ENCODE assay signal across 3 cellular contexts in the genomic region with DNA sequence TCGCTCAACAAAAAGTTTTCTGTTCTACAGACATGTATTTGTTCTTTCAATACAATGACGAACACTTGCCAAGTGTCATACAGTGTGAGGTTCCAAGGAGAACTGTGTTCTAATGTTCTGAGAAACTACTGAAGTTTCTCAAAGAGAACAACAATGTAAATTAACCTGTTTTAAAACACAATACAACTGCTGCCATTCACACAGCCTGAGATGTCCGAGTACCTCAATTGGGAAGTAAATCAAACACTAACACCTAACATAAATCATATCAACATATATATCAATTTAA.
TF ChIP-seq lines count a peak whose summit lies in the region.

No MANE protein-coding gene starts in this region.

TF ChIP-seq in SK-N-SH, 30 proteins besides CTCF, POLR2A, EP300 and RAD21:
- no peak for TF ChIP-seq JUND (IDR thresholded peaks at IDR 0.05)
- no peak for TF ChIP-seq NRF1 (IDR thresholded peaks at IDR 0.05; ENCODE audit: low read depth, low read length)
- no peak for TF ChIP-seq POLR2AphosphoS5 (IDR thresholded peaks at IDR 0.05; ENCODE audit: low read depth, low read length)
- TF ChIP-seq FOSL2 (IDR thresholded peaks at IDR 0.05; ENCODE audit: borderline replicate concordance, low read depth): no peak
- TF ChIP-seq CHD2 (IDR thresholded peaks at IDR 0.05; ENCODE audit: low read length, partially characterized antibody): no peak
- no peak for TF ChIP-seq TAF1 (IDR thresholded peaks at IDR 0.05; ENCODE audit: borderline replicate concordance, low read depth, low read length)
- no peak for TF ChIP-seq RXRA (IDR thresholded peaks at IDR 0.05; ENCODE audit: borderline replicate concordance, low read depth)
- TF ChIP-seq GABPA (IDR thresholded peaks at IDR 0.05; ENCODE audit: low read depth): no peak

TF ChIP-seq in SK-N-SH treated with all-trans-retinoic acid at 6 μM for 48 hours, 23 proteins besides CTCF, POLR2A, EP300 and RAD21:
- TF ChIP-seq OSR1 (CRISPR knock-in tag; IDR thresholded peaks at IDR 0.05) (no peak), BACH2 (CRISPR knock-in tag; IDR thresholded peaks at IDR 0.05; ENCODE audit: borderline replicate concordance) (no peak), ZFP3 (CRISPR knock-in tag; IDR thresholded peaks at IDR 0.05) (no peak), ZC3H10 (CRISPR knock-in tag; IDR thresholded peaks at IDR 0.05) (no peak), GLIS3 (CRISPR knock-in tag; IDR thresholded peaks at IDR 0.05) (no peak), TOX (CRISPR knock-in tag; IDR thresholded peaks at IDR 0.05; ENCODE audit: borderline replicate concordance) (no peak), ZNF8 (CRISPR knock-in tag; IDR thresholded peaks at IDR 0.05) (no peak), RARB (CRISPR knock-in tag; IDR thresholded peaks at IDR 0.05) (no peak)
- TF ChIP-seq, protein P1, sequence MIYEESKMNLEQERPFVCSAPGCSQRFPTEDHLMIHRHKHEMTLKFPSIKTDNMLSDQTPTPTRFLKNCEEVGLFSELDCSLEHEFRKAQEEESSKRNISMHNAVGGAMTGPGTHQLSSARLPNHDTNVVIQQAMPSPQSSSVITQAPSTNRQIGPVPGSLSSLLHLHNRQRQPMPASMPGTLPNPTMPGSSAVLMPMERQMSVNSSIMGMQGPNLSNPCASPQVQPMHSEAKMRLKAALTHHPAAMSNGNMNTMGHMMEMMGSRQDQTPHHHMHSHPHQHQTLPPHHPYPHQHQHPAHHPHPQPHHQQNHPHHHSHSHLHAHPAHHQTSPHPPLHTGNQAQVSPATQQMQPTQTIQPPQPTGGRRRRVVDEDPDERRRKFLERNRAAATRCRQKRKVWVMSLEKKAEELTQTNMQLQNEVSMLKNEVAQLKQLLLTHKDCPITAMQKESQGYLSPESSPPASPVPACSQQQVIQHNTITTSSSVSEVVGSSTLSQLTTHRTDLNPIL (CRISPR knock-in tag; IDR thresholded peaks at IDR 0.05; ENCODE audit: low read depth): no peak

TF ChIP-seq in H1, 55 proteins besides CTCF, POLR2A, EP300 and RAD21:
- TF ChIP-seq SP4 (IDR thresholded peaks at IDR 0.05; ENCODE audit: low read length) (no peak), RNF2 (IDR thresholded peaks at IDR 0.05; ENCODE audit: borderline replicate concordance, low read depth, low read length, missing control alignments, poor library complexity, severe bottlenecking) (no peak), GTF2F1 (IDR thresholded peaks at IDR 0.05; ENCODE audit: borderline replicate concordance, low read depth, low read length) (no peak), SAP30 (IDR thresholded peaks at IDR 0.05; ENCODE audit: insufficient read depth, insufficient replicate concordance, low read length) (no peak)
